In genomic region chr13:112642061-112642460, GRCh38 we compare ENCODE assay signal across 1 cellular context.
TF ChIP-seq lines count a peak whose summit lies in the region.

No MANE protein-coding gene starts in this region.

TF ChIP-seq in SK-N-SH, 30 proteins besides CTCF, POLR2A, EP300 and RAD21 (continued from another document):
- TF ChIP-seq ZBTB33 (IDR thresholded peaks at IDR 0.05; ENCODE audit: borderline replicate concordance, low read depth): no peak
- TF ChIP-seq FOXJ3 (CRISPR knock-in tag; IDR thresholded peaks at IDR 0.05): no peak
- TF ChIP-seq ELF1 (IDR thresholded peaks at IDR 0.05): no peak
- TF ChIP-seq PBX3 (IDR thresholded peaks at IDR 0.05): no peak
- TF ChIP-seq NRF1 (IDR thresholded peaks at IDR 0.05; ENCODE audit: low read depth, low read length): no peak
- no peak for TF ChIP-seq MEF2A (IDR thresholded peaks at IDR 0.05; ENCODE audit: borderline replicate concordance, low read depth)
- no peak for TF ChIP-seq POLR2AphosphoS5 (IDR thresholded peaks at IDR 0.05; ENCODE audit: low read depth, low read length)
- no peak for TF ChIP-seq EZH2phosphoT487 (IDR thresholded peaks at IDR 0.05; ENCODE audit: borderline replicate concordance, low read depth)
